In genomic region chr19:55487884-55488687, GRCh38 we compare ENCODE assay signal across 8 cellular contexts. TPM values are rescaled to one million over a fixed set of nuclear protein-coding genes. Genes with fewer than 3 reads are reported as not detected.
DNase-seq lines count a peak whose midpoint lies in the region; ATAC-seq and TF ChIP-seq lines count a peak whose summit lies in the region.

TSS of gene SSC5D (plus strand) at chr19:55488436. CDS start at chr19:55488590, 154 bp downstream.

- H3K27ac ChIP-seq in 22Rv1 (peak within 1 kb of the TSS; percentile 82), HL-60 (replicated peaks) (no peak within 1 kb of the TSS), brain microvascular endothelial cell (peak within 1 kb of the TSS; percentile 84), lower lobe of right lung (peak within 1 kb of the TSS; percentile 78), urinary bladder (ENCODE audit: low read depth) (peak within 1 kb of the TSS; percentile 69)

- H3K27me3 ChIP-seq in HL-60 (ENCODE audit: insufficient read depth, poor library complexity, severe bottlenecking), result peaks cover 15% of the 10 kb centered on the region
- H3K27me3 ChIP-seq in brain microvascular endothelial cell (replicated peaks), result no peaks in the 10 kb centered on the region
- peaks cover 8% of the 10 kb centered on the region for H3K27me3 ChIP-seq in lower lobe of right lung (ENCODE audit: low read depth)

- no peak within 1 kb of the TSS for H3K4me3 ChIP-seq in HL-60 (replicated peaks; ENCODE audit: insufficient read depth, low read length)
- peak within 1 kb of the TSS; percentile 32 for H3K4me3 ChIP-seq in brain microvascular endothelial cell (ENCODE audit: low read depth, low read length)
- H3K4me3 ChIP-seq in lower lobe of right lung, result no peak within 1 kb of the TSS
- H3K4me3 ChIP-seq in urinary bladder (ENCODE audit: low read depth, low read length), result no peak within 1 kb of the TSS

- H3K36me3 ChIP-seq in brain microvascular endothelial cell (replicated peaks) (peaks cover under 1% of the 10 kb centered on the region), lower lobe of right lung (peaks cover 7% of the 10 kb centered on the region), urinary bladder (ENCODE audit: insufficient read depth) (no peaks in the 10 kb centered on the region)

- intact Hi-C loops in lower lobe of right lung (cut with DNase I), result no loop called here

- H3K4me1 ChIP-seq in lower lobe of right lung (peaks cover 43% of the 10 kb centered on the region), urinary bladder (ENCODE audit: insufficient read depth) (no peaks in the 10 kb centered on the region)

- TF ChIP-seq CTCF in 22Rv1 (IDR thresholded peaks at IDR 0.05), result no peak
- TF ChIP-seq CTCF in HL-60 (IDR thresholded peaks at IDR 0.05; ENCODE audit: insufficient read depth, low read length), result no peak
- no peak for TF ChIP-seq CTCF in brain microvascular endothelial cell (IDR thresholded peaks at IDR 0.05; ENCODE audit: low read depth, low read length, missing control alignments)
- TF ChIP-seq CTCF in lower lobe of right lung (IDR thresholded peaks at IDR 0.05), result no peak

- in situ Hi-C loops in brain microvascular endothelial cell (cut with HindIII; ENCODE audit: low pct_ligation_motif_present, low sequenced_read_pairs), result no loop called here

- 12% methylated on average over 20 of the region's 22 CpGs for WGBS in urinary bladder

- H3K9me3 ChIP-seq in lower lobe of right lung, result no peaks in the 10 kb centered on the region

- DNase-seq in HL-60 (ENCODE audit: low read depth in 1 of 2, low spot score in 1 of 2) (peak; percentile 29 to 35), brain microvascular endothelial cell (no peak), lower lobe of right lung (no peak), NCI-H2081 (lab: John Stamatoyannopoulos, UW) (no peak), occipital lobe (lab: John Stamatoyannopoulos, UW) (no peak)

- ATAC-seq in lower lobe of right lung (no peak), HG03139 (IDR thresholded peaks at IDR 0.05; ENCODE audit: unreplicated experiment) (no peak)

RNA-seq across cellular contexts. Expression of gene SSC5D, which starts in this region (rescaled TPM):
- total RNA-seq in lower lobe of right lung, result 4.7 TPM
- 24.4 TPM for total RNA-seq in urinary bladder
- 24.4 TPM for polyA plus RNA-seq in urinary bladder
- 0.31 TPM for total RNA-seq in occipital lobe

Comparison
In these comparisons a context has a peak if more than half of its experiments do, and no peak if none do; other contexts are left out.
1. DNase-seq: peak in HL-60 (2 of 2); none in brain microvascular endothelial cell (single experiment), lower lobe of right lung (single experiment), NCI-H2081 (0 of 2) and occipital lobe (single experiment).